Comparison of ENCODE assay signal across 8 cellular contexts in genomic region chr4:56505269-56506109, GRCh38. TPM values are rescaled to one million over a fixed set of nuclear protein-coding genes. Genes with fewer than 3 reads are reported as not detected.
DNase-seq lines count a peak whose midpoint lies in the region; ATAC-seq and TF ChIP-seq lines count a peak whose summit lies in the region.

Gene ARL9, plus strand, starts transcription at chr4:56505791. Its CDS starts 72 bp downstream, at chr4:56505863.

- H3K4me1 ChIP-seq in left ventricle myocardium inferior (peaks cover 16% of the 10 kb centered on the region), prostate gland (replicated peaks) (no peaks in the 10 kb centered on the region), upper lobe of left lung (peaks cover 9 to 18% (median 13%) of the 10 kb centered on the region in 4 donors)

- intact Hi-C loops in left ventricle myocardium inferior (cut with micrococcal nuclease), result no loop called here
- intact Hi-C loops in prostate gland (cut with DNase I), result no loop called here

- WGBS in prostate gland, result 4% methylated on average over 55 of the region's 55 CpGs
- WGBS in upper lobe of left lung, 2 donors, result 7% methylated on average over 28 to 54 of the region's 55 CpGs

- TF ChIP-seq POLR2A in prostate gland (IDR thresholded peaks at IDR 0.05) (no peak), upper lobe of left lung (IDR thresholded peaks at IDR 0.05) (no peak)

- peak within 1 kb of the TSS; percentile 69 for H3K4me3 ChIP-seq in left ventricle myocardium inferior
- H3K4me3 ChIP-seq in prostate gland, result peak within 1 kb of the TSS; percentile 32 to 41
- peak within 1 kb of the TSS; percentile 42 to 60 (median 56) for H3K4me3 ChIP-seq in upper lobe of left lung

- DNase-seq in EL (peak; percentile 70), RPMI7951 (ENCODE audit: low read depth) (peak; percentile 75), left ventricle myocardium inferior (peak; percentile 27), prostate gland (ENCODE audit: low spot score) (peak; percentile 27), upper lobe of left lung (peak; percentile 36 to 92)
- DNase-seq in activated naive CD8-positive, alpha-beta T cell treated with anti-CD3 and anti-CD28 coated beads, Interleukin-2, amount 50 U/mL, for 16 hours (ENCODE audit: low read depth, low spot score), result peak; percentile 35

- no peak for TF ChIP-seq CTCF in left ventricle myocardium inferior (IDR thresholded peaks at IDR 0.05; ENCODE audit: borderline replicate concordance)
- no peak for TF ChIP-seq CTCF in prostate gland (IDR thresholded peaks at IDR 0.05)
- no peak for TF ChIP-seq CTCF in upper lobe of left lung (IDR thresholded peaks at IDR 0.05)

- H3K36me3 ChIP-seq in left ventricle myocardium inferior (peaks cover 38% of the 10 kb centered on the region), prostate gland (peaks cover 0 to 4% of the 10 kb centered on the region in 2 donors), upper lobe of left lung (peaks cover 10 to 26% (median 11%) of the 10 kb centered on the region in 4 donors)

- peak within 1 kb of the TSS; percentile 9 for H3K27ac ChIP-seq in left ventricle myocardium inferior (replicated peaks)
- peak within 1 kb of the TSS; percentile 9 to 65 for H3K27ac ChIP-seq in prostate gland
- no peak within 1 kb of the TSS for H3K27ac ChIP-seq in upper lobe of left lung

- ATAC-seq in HG02678 (IDR thresholded peaks at IDR 0.05; ENCODE audit: unreplicated experiment) (peak; percentile 77), upper lobe of left lung (ENCODE audit: low FRiP score in 2 of 2) (peak; percentile 83 to 88), HG02840 (IDR thresholded peaks at IDR 0.05; ENCODE audit: low FRiP score, unreplicated experiment) (no peak)

- no peak for TF ChIP-seq EP300 in upper lobe of left lung (IDR thresholded peaks at IDR 0.05)

- H3K27me3 ChIP-seq in left ventricle myocardium inferior (ENCODE audit: low read depth) (peaks cover 17% of the 10 kb centered on the region), prostate gland (replicated peaks; ENCODE audit: insufficient read depth) (no peaks in the 10 kb centered on the region), upper lobe of left lung (no peaks in the 10 kb centered on the region)

- H3K9me3 ChIP-seq in left ventricle myocardium inferior (replicated peaks), result no peaks in the 10 kb centered on the region
- H3K9me3 ChIP-seq in prostate gland, result no peaks in the 10 kb centered on the region
- H3K9me3 ChIP-seq in upper lobe of left lung, result no peaks in the 10 kb centered on the region

RNA-seq across cellular contexts. Expression of gene ARL9, which starts in this region (rescaled TPM):
- 0.48 and 1.5 TPM in 2 replicates for total RNA-seq in RPMI7951 (2014; rRNA removed; shearing (Covaris generic))
- not detected for total RNA-seq in left ventricle myocardium inferior
- total RNA-seq in prostate gland, result under 1 TPM; 0.18 to 0.68 TPM
- under 1 TPM in 2 of 6 donors, not detected in 4; 0.17 TPM for total RNA-seq in upper lobe of left lung

Comparison
In these comparisons a context has a peak if more than half of its experiments do, and no peak if none do; other contexts are left out.
1. Peak in DNase-seq, H3K4me3 ChIP-seq and H3K27ac ChIP-seq in left ventricle myocardium inferior; RNA of the gene not detected or under 1 TPM.
2. Peak in DNase-seq, H3K4me3 ChIP-seq and H3K27ac ChIP-seq in prostate gland; RNA of the gene not detected or under 1 TPM.
3. Peak in DNase-seq, ATAC-seq and H3K4me3 ChIP-seq in upper lobe of left lung; RNA of the gene not detected or under 1 TPM.